ENCODE assay signal across 22 cellular contexts in the genomic region with DNA sequence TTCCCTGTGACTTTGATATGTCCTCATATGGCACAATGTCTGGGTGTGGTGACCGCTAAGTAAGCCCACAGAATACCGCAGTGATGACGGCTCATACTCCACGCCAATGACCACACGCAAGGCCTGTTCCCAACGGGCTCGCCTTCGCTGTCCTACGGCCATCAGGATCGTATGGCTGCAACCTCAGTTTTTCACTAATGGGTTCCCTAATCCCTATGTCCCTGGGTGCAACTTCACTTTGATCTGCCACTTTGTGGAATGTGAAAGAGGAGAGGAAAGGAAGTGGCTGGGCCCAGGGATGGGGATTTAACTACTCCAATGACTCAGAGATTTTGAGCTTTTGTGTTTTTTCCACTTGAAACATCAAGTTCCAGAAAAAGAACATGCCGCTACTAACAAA.
A peak's percentile ranks its signal among the peaks of the same experiment; 100 is the strongest.
DNase-seq lines count a peak whose midpoint lies in the region; ATAC-seq and TF ChIP-seq lines count a peak whose summit lies in the region.
"Had no signal": no experiment of that assay in that cellular context is flagged by ENCODE, and none has a peak within 500 bp of the region (broad histone marks: within the 10 kb centered on the region; RNA-seq: fewer than 3 reads in every experiment).

No MANE protein-coding gene starts in this region.

- TF ChIP-seq CTCF in esophagus squamous epithelium (IDR thresholded peaks at IDR 0.05), result no peak

- peak; percentile 41 for DNase-seq in A172 (ENCODE audit: low spot score)
- peak; percentile 95 for DNase-seq in H4 (ENCODE audit: low spot score)
- DNase-seq in adipocyte (ENCODE audit: low read depth), result peak; percentile 97
- DNase-seq in islet precursor cell, result peak; percentile 74
- no peak for DNase-seq in NCI-H1436 (lab: John Stamatoyannopoulos, UW)
- DNase-seq in natural killer cell treated with Interleukin-12 subunit alpha and Interleukin-12 subunit beta and Interleukin-15 and Interleukin-18, amount 100 ng/mL, for 72 hours (ENCODE audit: low spot score), result no peak
- DNase-seq in esophagus squamous epithelium (lab: John Stamatoyannopoulos, UW), result no peak
- DNase-seq in NCI-H2029 treated with DMSO at 0.1 percent for 48 hours (lab: John Stamatoyannopoulos, UW), result no peak
- DNase-seq: activated CD4-positive, alpha-beta T cell treated with anti-CD3 and anti-CD28 coated beads, Interleukin-2, amount 50 U/mL, for 48 hours; activated naive CD4-positive, alpha-beta T cell treated with anti-CD3 and anti-CD28 coated beads, Interleukin-2, amount 50 U/mL, for 16 hours; activated T-cell treated with anti-CD3 and anti-CD28 coated beads, Interleukin-2, amount 50 U/mL, for 24 hours; brain microvascular endothelial cell; CD8-positive, alpha-beta T cell; DMS79 treated with DMSO at 0.1 percent for 48 hours; dorsolateral prefrontal cortex; hippocampal formation; Karpas-422; NCI-H1417 treated with DMSO at 0.1 percent for 48 hours; NCI-H226; retina; stimulated activated CD4-positive, alpha-beta T cell treated with anti-CD3 and anti-CD28 coated beads, Interleukin-2, amount 100 ng/mL, for 24 hours had no signal

- no peak overlapping the region for H3K4me3 Mint-ChIP-seq in natural killer cell treated with Interleukin-12 subunit alpha and Interleukin-12 subunit beta and Interleukin-15 and Interleukin-18, amount 100 ng/mL, for 72 hours
- H3K4me3 Mint-ChIP-seq: activated T-cell treated with anti-CD3 and anti-CD28 coated beads, Interleukin-2, amount 50 U/mL, for 24 hours; CD8-positive, alpha-beta T cell had no signal

- no peak for TF ChIP-seq POLR2A in esophagus squamous epithelium (IDR thresholded peaks at IDR 0.05)

- 80 to 86% methylated on average over 1 to 11 of the region's 11 CpGs for WGBS in esophagus squamous epithelium, 2 donors

- no peaks in the 10 kb centered on the region for H3K36me3 Mint-ChIP-seq in natural killer cell treated with Interleukin-12 subunit alpha and Interleukin-12 subunit beta and Interleukin-15 and Interleukin-18, amount 100 ng/mL, for 72 hours
- H3K36me3 Mint-ChIP-seq: CD8-positive, alpha-beta T cell had no signal

- intact Hi-C loops in esophagus squamous epithelium (cut with DNase I), result no loop called here

- no peak overlapping the region for H3K27ac Mint-ChIP-seq in natural killer cell treated with Interleukin-12 subunit alpha and Interleukin-12 subunit beta and Interleukin-15 and Interleukin-18, amount 100 ng/mL, for 72 hours
- H3K27ac Mint-ChIP-seq: activated T-cell treated with anti-CD3 and anti-CD28 coated beads, Interleukin-2, amount 50 U/mL, for 24 hours; CD8-positive, alpha-beta T cell had no signal

- peaks cover 6% of the 10 kb centered on the region for H3K9me3 Mint-ChIP-seq in natural killer cell treated with Interleukin-12 subunit alpha and Interleukin-12 subunit beta and Interleukin-15 and Interleukin-18, amount 100 ng/mL, for 72 hours

- H3K9ac ChIP-seq in adipocyte (ENCODE audit: low read length), result no peak overlapping the region

- H3K9me3 ChIP-seq in adipocyte (ENCODE audit: control insufficient read depth, low read length), result peaks cover 9% of the 10 kb centered on the region
- H3K9me3 ChIP-seq in esophagus squamous epithelium, result peaks cover 0 to under 1% (median 0%) of the 10 kb centered on the region in 3 donors

- peaks cover 16 to 19% of the 10 kb centered on the region in 2 donors for H3K27me3 Mint-ChIP-seq in natural killer cell treated with Interleukin-12 subunit alpha and Interleukin-12 subunit beta and Interleukin-15 and Interleukin-18, amount 100 ng/mL, for 72 hours

- H3K27ac ChIP-seq in esophagus squamous epithelium, result no peak overlapping the region
- H3K27ac ChIP-seq: brain microvascular endothelial cell, dorsolateral prefrontal cortex, VCaP had no signal

- peaks cover 3% of the 10 kb centered on the region for H3K27me3 ChIP-seq in adipocyte (replicated peaks; ENCODE audit: control insufficient read depth, insufficient read depth, low read length)
- no peaks in the 10 kb centered on the region for H3K27me3 ChIP-seq in esophagus squamous epithelium
- H3K27me3 ChIP-seq: brain microvascular endothelial cell, dorsolateral prefrontal cortex had no signal

- H3K36me3 ChIP-seq in adipocyte (ENCODE audit: control insufficient read depth, insufficient read depth, low read length, severe bottlenecking) (no peaks in the 10 kb centered on the region), esophagus squamous epithelium (no peaks in the 10 kb centered on the region)
- H3K36me3 ChIP-seq: brain microvascular endothelial cell had no signal

- peaks cover 16% of the 10 kb centered on the region for H3K4me1 ChIP-seq in adipocyte (ENCODE audit: control insufficient read depth, insufficient read depth, low read length)
- no peaks in the 10 kb centered on the region for H3K4me1 ChIP-seq in esophagus squamous epithelium

- H3K4me3 ChIP-seq in adipocyte (ENCODE audit: low read length), result no peak overlapping the region
- H3K4me3 ChIP-seq in esophagus squamous epithelium, result no peak overlapping the region
- H3K4me3 ChIP-seq: dorsolateral prefrontal cortex had no signal

- H3K4me1 Mint-ChIP-seq in natural killer cell treated with Interleukin-12 subunit alpha and Interleukin-12 subunit beta and Interleukin-15 and Interleukin-18, amount 100 ng/mL, for 72 hours (ENCODE audit: low read depth in 2 of 2), result no peaks in the 10 kb centered on the region

- ATAC-seq in natural killer cell treated with Interleukin-12 subunit alpha and Interleukin-12 subunit beta and Interleukin-15 and Interleukin-18, amount 100 ng/mL, for 72 hours, result no peak
- ATAC-seq: CD8-positive, alpha-beta T cell had no signal

Comparison
In these comparisons a context has a peak if more than half of its experiments do, and no peak if none do; other contexts are left out.
1. DNase-seq: peak in A172 (single experiment), H4 (single experiment), adipocyte (single experiment) and islet precursor cell (single experiment); none in NCI-H1436 (single experiment), natural killer cell treated with Interleukin-12 subunit alpha and Interleukin-12 subunit beta and Interleukin-15 and Interleukin-18, amount 100 ng/mL, for 72 hours (single experiment), esophagus squamous epithelium (single experiment) and NCI-H2029 treated with DMSO at 0.1 percent for 48 hours (single experiment).